Comparison of ENCODE assay signal across 9 cellular contexts in the genomic region with DNA sequence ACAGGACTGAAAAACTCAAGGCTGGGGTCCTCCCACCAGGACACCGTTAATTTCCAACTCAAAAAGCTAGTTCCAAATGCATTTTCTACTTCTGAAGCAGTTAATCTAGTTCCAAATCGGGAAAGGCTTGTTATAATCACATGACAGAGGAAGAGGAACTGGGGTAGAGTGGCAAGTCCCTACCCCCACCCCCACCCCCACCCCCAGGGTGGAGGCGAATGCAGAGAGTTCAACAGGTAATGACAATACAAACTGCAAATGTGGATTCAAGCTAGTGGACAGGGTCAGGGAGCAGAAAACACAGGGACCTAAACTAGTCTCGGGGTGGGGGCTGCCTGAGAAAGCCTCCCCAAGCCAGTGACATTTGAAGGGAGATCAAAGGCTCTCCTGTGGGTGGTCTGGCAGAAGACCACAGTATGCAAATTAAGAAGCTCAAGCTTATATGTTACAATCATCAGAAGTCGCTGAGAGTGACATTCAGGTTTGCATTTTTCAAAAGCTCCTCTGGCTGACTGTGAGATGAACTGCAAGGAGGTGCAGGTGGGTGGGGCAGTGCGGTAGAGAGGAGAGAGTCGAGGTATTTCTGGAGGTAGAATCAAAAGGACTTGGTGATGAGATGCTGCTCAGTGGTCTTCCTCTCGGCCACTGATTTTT. TPM values are rescaled to one million over a fixed set of nuclear protein-coding genes. Genes with fewer than 3 reads are reported as not detected.
DNase-seq lines count a peak whose midpoint lies in the region; ATAC-seq and TF ChIP-seq lines count a peak whose summit lies in the region.
"Had no signal": no experiment of that assay in that cellular context is flagged by ENCODE, and none has a peak within 500 bp of the region (broad histone marks: within the 10 kb centered on the region; RNA-seq: fewer than 3 reads in every experiment).

No MANE protein-coding gene starts in this region.

- intact Hi-C loops in left lung (cut with DNase I) = loop anchor here in 1 of 2 donors (10.0 kb wide), 1 partner anchor 49 kb away; no protein-coding TSS in a partner anchor

- POLR2A ChIA-PET in WTC11 (lab: Charles Lee) = interaction anchor here (1.5 kb wide), 1 partner anchor 48 kb away, joined by 7 read pairs; no protein-coding TSS in a partner anchor

- ATAC-seq in HG03097 (IDR thresholded peaks at IDR 0.05; ENCODE audit: low FRiP score, unreplicated experiment) (peak; percentile 46), WTC11 (peak; percentile 51), left lung (peak; percentile 29)

- H3K36me3 ChIP-seq in left lung = no peaks in the 10 kb centered on the region
- H3K36me3 ChIP-seq: adrenal gland had no signal

- peak overlapping the region in 1 of 2 donors; percentile 59 for H3K27ac ChIP-seq in left lung
- H3K27ac ChIP-seq: adrenal gland had no signal

- peak; percentile 15 to 18 for DNase-seq in stimulated activated CD4-positive, alpha-beta T cell treated with anti-CD3 and anti-CD28 coated beads, Interleukin-1b, Interleukin-23, amount 100 ng/mL, for 4 hours (ENCODE audit: low read depth in 2 of 2)
- no peak for DNase-seq in stimulated activated CD4-positive, alpha-beta T cell treated with anti-CD3 and anti-CD28 coated beads, Interleukin-2, amount 100 ng/mL, for 48 hours
- peak; percentile 27 for DNase-seq in WTC11 (ENCODE audit: low spot score)
- no peak for DNase-seq in left lung
- no peak for DNase-seq in LoVo (ENCODE audit: low spot score)
- DNase-seq in SW 1271 (lab: John Stamatoyannopoulos, UW) = no peak
- no peak for DNase-seq in HuH-7 (ENCODE audit: low spot score)

- peaks cover 13 to 100% of the 10 kb centered on the region in 2 donors for H3K4me1 ChIP-seq in left lung

- H3K9me3 ChIP-seq in left lung = no peaks in the 10 kb centered on the region
- H3K9me3 ChIP-seq: adrenal gland had no signal

- peaks cover 84% of the 10 kb centered on the region for H3K4me1 Mint-ChIP-seq in WTC11

- no peak overlapping the region for H3K4me3 ChIP-seq in left lung
- H3K4me3 ChIP-seq: adrenal gland had no signal

- peak overlapping the region; percentile 98 for H3K27ac Mint-ChIP-seq in WTC11

- H3K4me3 Mint-ChIP-seq in WTC11 = peak overlapping the region; percentile 67

- H3K36me3 Mint-ChIP-seq in WTC11 = no peaks in the 10 kb centered on the region

- H3K27me3 ChIP-seq in left lung = no peaks in the 10 kb centered on the region
- H3K27me3 ChIP-seq: adrenal gland had no signal

- no peak for TF ChIP-seq CTCF in WTC11 (IDR thresholded peaks at IDR 0.05)
- TF ChIP-seq CTCF in left lung (IDR thresholded peaks at IDR 0.05) = no peak

- H3K9me3 Mint-ChIP-seq in WTC11 = no peaks in the 10 kb centered on the region

- H3K27me3 Mint-ChIP-seq in WTC11 (ENCODE audit: low read depth) = no peaks in the 10 kb centered on the region

- CTCF ChIA-PET in WTC11 (lab: Charles Lee) = interaction anchor here (0.6 to 3.5 kb wide), 13 partner anchors 9 to 256 kb away, joined by 3 to 20 read pairs (median 6); partner anchors contain the start of genes MIF4GD and SLC25A19

TF ChIP-seq in WTC11, 78 proteins besides CTCF, POLR2A, EP300 and RAD21:
- TF ChIP-seq, protein P1, sequence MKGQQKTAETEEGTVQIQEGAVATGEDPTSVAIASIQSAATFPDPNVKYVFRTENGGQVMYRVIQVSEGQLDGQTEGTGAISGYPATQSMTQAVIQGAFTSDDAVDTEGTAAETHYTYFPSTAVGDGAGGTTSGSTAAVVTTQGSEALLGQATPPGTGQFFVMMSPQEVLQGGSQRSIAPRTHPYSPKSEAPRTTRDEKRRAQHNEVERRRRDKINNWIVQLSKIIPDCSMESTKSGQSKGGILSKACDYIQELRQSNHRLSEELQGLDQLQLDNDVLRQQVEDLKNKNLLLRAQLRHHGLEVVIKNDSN (CRISPR knock-in tag; IDR thresholded peaks at IDR 0.05) = no peak
- TF ChIP-seq, protein P2, sequence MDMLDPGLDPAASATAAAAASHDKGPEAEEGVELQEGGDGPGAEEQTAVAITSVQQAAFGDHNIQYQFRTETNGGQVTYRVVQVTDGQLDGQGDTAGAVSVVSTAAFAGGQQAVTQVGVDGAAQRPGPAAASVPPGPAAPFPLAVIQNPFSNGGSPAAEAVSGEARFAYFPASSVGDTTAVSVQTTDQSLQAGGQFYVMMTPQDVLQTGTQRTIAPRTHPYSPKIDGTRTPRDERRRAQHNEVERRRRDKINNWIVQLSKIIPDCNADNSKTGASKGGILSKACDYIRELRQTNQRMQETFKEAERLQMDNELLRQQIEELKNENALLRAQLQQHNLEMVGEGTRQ (CRISPR knock-in tag; IDR thresholded peaks at IDR 0.05) = peak; percentile 28; the same call in 1 of the 2 replicates

RNA-seq across cellular contexts. Expression of gene SLC25A19, which starts 56.4 kb away (rescaled TPM):
- total RNA-seq in WTC11 (2021) (22.6 to 27.7 TPM (median 23.0 TPM) in 3 replicates), left lung (10 to 100 TPM; 17.7 to 29.7 TPM)

RNA-seq across cellular contexts. Expression of gene GRB2, which starts 59.8 kb away (rescaled TPM):
- total RNA-seq in WTC11 (2021) (82.9 to 93.3 TPM (median 92.6 TPM) in 3 replicates), left lung (100 to 1,000 TPM; 110 to 214 TPM)

Comparison
In these comparisons a context has a peak if more than half of its experiments do, and no peak if none do; other contexts are left out.
1. DNase-seq: peak in stimulated activated CD4-positive, alpha-beta T cell treated with anti-CD3 and anti-CD28 coated beads, Interleukin-1b, Interleukin-23, amount 100 ng/mL, for 4 hours (2 of 2) and WTC11 (single experiment); none in stimulated activated CD4-positive, alpha-beta T cell treated with anti-CD3 and anti-CD28 coated beads, Interleukin-2, amount 100 ng/mL, for 48 hours (0 of 2), left lung (0 of 2), LoVo (single experiment), SW 1271 (0 of 2) and HuH-7 (single experiment).
2. Peak in every context shown above with its lines, with median percentiles within 50 percentile points of each other: ATAC-seq.